Comparison of ENCODE assay signal across 17 cellular contexts in the genomic region with DNA sequence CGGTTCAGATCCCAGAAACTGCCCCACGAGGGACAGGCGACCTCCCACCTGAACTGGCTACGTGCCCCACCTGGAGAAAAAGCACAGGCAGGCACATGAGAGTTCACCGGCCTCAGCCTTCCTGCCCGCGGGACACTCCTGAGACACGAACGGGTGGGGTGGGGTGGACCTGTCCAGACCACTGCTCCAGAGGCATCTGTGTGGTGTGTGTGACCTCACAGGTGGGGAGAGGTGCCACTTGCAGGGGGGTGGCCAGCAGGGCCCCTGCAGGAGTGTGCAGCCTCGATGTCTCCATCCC. TPM values are rescaled to one million over a fixed set of nuclear protein-coding genes. Genes with fewer than 3 reads are reported as not detected.
A peak's percentile ranks its signal among the peaks of the same experiment; 100 is the strongest.
DNase-seq lines count a peak whose midpoint lies in the region; ATAC-seq and TF ChIP-seq lines count a peak whose summit lies in the region.
"Had no signal": no experiment of that assay in that cellular context is flagged by ENCODE, and none has a peak within 500 bp of the region (broad histone marks: within the 10 kb centered on the region; RNA-seq: fewer than 3 reads in every experiment).

No MANE protein-coding gene starts in this region.

- CTCF ChIA-PET in SK-N-SH (lab: Yijun Ruan, JAX) = no interaction called here

- in situ Hi-C loops in GM23248 (cut with MboI) = no loop called here

- H3F3A ChIP-seq in SK-N-SH (replicated peaks; ENCODE audit: insufficient read depth) (no peaks in the 10 kb centered on the region), GM23248 (ENCODE audit: insufficient read depth) (0 out of 2 replicates have a peak, but pooled peaks cover under 1% of the 10 kb centered on the region)

- TF ChIP-seq RAD21 in SK-N-SH (IDR thresholded peaks at IDR 0.05; ENCODE audit: low read length) = no peak

- H3K27me3 ChIP-seq in SK-N-SH (ENCODE audit: insufficient read depth) (no peaks in the 10 kb centered on the region), GM23248 (replicated peaks; ENCODE audit: insufficient read depth) (no peaks in the 10 kb centered on the region)
- H3K27me3 ChIP-seq: MG63 had no signal

- DNase-seq in SK-N-SH (peak; percentile 22), CD14-positive monocyte (ENCODE audit: low spot score) (peak; percentile 25), coronary artery (ENCODE audit: low spot score) (peak; percentile 67), progenitor cell of endocrine pancreas (ENCODE audit: low spot score, unreplicated experiment) (no peak), GM23248 (no peak)
- DNase-seq in central memory CD4-positive, alpha-beta T cell = no peak
- DNase-seq: CD8-positive, alpha-beta memory T cell; DND-41; GDM1; MG63; NCI-H1092 treated with DMSO at 0.1 percent for 48 hours; NCI-H1694; NCI-H446; PC-9 had no signal

- H3K27ac Mint-ChIP-seq in CD14-positive monocyte (peak overlapping the region in 2 of 7 donors; percentile 30 to 45), progenitor cell of endocrine pancreas (peak overlapping the region; percentile 79)

- H3K36me3 ChIP-seq in SK-N-SH (replicated peaks in 1 of 2; ENCODE audit: control insufficient read depth in 1 of 2, insufficient read depth in 2 of 2, low read length in 1 of 2) (peaks cover 7 to 43% of the 10 kb centered on the region in 2 experiments), GM23248 (ENCODE audit: low read depth) (0 out of 2 replicates have a peak, but pooled peaks cover 3% of the 10 kb centered on the region)
- H3K36me3 ChIP-seq: MG63 had no signal

- H3K4me1 Mint-ChIP-seq in CD14-positive monocyte (no peaks in the 10 kb centered on the region), progenitor cell of endocrine pancreas (ENCODE audit: low read depth) (no peaks in the 10 kb centered on the region)

- H3K4me3 ChIP-seq in SK-N-SH (ENCODE audit: low read depth in 2 of 2, low read length in 1 of 2) = no peak overlapping the region
- no peak overlapping the region for H3K4me3 ChIP-seq in coronary artery
- no peak overlapping the region for H3K4me3 ChIP-seq in GM23248
- H3K4me3 ChIP-seq: MG63, PC-9 had no signal

- ATAC-seq in SK-N-SH treated with all-trans-retinoic acid at 6 μM for 48 hours (no peak), GM19328 (IDR thresholded peaks at IDR 0.05; ENCODE audit: unreplicated experiment) (no peak)

- no peak overlapping the region for H3K4me2 ChIP-seq in SK-N-SH
- H3K4me2 ChIP-seq in GM23248 (ENCODE audit: unreplicated experiment) = no peak overlapping the region
- H3K4me2 ChIP-seq: PC-9 had no signal

- intact Hi-C loops in CD14-positive monocyte (cut with micrococcal nuclease) = no loop called here

- peaks cover 0 to 4% (median 0%) of the 10 kb centered on the region in 7 donors for H3K9me3 Mint-ChIP-seq in CD14-positive monocyte
- no peaks in the 10 kb centered on the region for H3K9me3 Mint-ChIP-seq in progenitor cell of endocrine pancreas (ENCODE audit: low read depth)
- H3K9me3 Mint-ChIP-seq: CD8-positive, alpha-beta memory T cell had no signal

- no peak overlapping the region for H2AFZ ChIP-seq in SK-N-SH (ENCODE audit: low read depth)
- H2AFZ ChIP-seq in GM23248 = no peak overlapping the region
- H2AFZ ChIP-seq: PC-9 had no signal

- H3K27me3 Mint-ChIP-seq in CD14-positive monocyte (ENCODE audit: low read depth in 3 of 3) = no peaks in the 10 kb centered on the region
- no peaks in the 10 kb centered on the region for H3K27me3 Mint-ChIP-seq in progenitor cell of endocrine pancreas
- H3K27me3 Mint-ChIP-seq: CD8-positive, alpha-beta memory T cell had no signal

- TF ChIP-seq EP300 in SK-N-SH (IDR thresholded peaks at IDR 0.05; ENCODE audit: borderline replicate concordance in 1 of 2, low read depth in 1 of 2, low read length in 1 of 2) = no peak

- no peak for TF ChIP-seq CTCF in SK-N-SH (IDR thresholded peaks at IDR 0.05)
- TF ChIP-seq CTCF in CD14-positive monocyte (IDR thresholded peaks at IDR 0.05) = no peak
- no peak for TF ChIP-seq CTCF in coronary artery (IDR thresholded peaks at IDR 0.05)
- no peak for TF ChIP-seq CTCF in progenitor cell of endocrine pancreas (IDR thresholded peaks at IDR 0.05; ENCODE audit: unreplicated experiment)

- H4K20me1 ChIP-seq in SK-N-SH (ENCODE audit: insufficient read depth) = peaks cover 8% of the 10 kb centered on the region; the same call in 1 of the 2 replicates
- H4K20me1 ChIP-seq in GM23248 (ENCODE audit: insufficient read depth) = no peaks in the 10 kb centered on the region; the same call in 1 of the 2 replicates

- H3K4me3 Mint-ChIP-seq in CD14-positive monocyte (no peak overlapping the region), progenitor cell of endocrine pancreas (ENCODE audit: low read depth) (no peak overlapping the region)
- H3K4me3 Mint-ChIP-seq: CD8-positive, alpha-beta memory T cell had no signal

- H3K27ac ChIP-seq in SK-N-SH (ENCODE audit: low read depth in 2 of 2, low read length in 1 of 2) (no peak overlapping the region), coronary artery (no peak overlapping the region), GM23248 (no peak overlapping the region)
- H3K27ac ChIP-seq: 22Rv1, PC-9 had no signal

- WGBS in SK-N-SH (ENCODE audit: low lambda C conversion rate) = 88% methylated on average over 3 of the region's 10 CpGs
- 76 to 79% methylated on average over 10 of the region's 10 CpGs for WGBS in GM23248 (ENCODE audit: low coverage in 1 of 2, low lambda C conversion rate in 2 of 2, missing lambda C conversion rate in 2 of 2), 2 experiments

- peaks cover 0 to 11% of the 10 kb centered on the region in 2 experiments; a peak in 1 of 4 replicates for H3K4me1 ChIP-seq in SK-N-SH (ENCODE audit: control insufficient read depth in 1 of 2, insufficient read depth in 2 of 2, low read depth in 1 of 2, low read length in 1 of 2)
- no peaks in the 10 kb centered on the region for H3K4me1 ChIP-seq in GM23248 (ENCODE audit: insufficient read depth)

- H3K9me3 ChIP-seq in SK-N-SH = no peaks in the 10 kb centered on the region
- no peaks in the 10 kb centered on the region for H3K9me3 ChIP-seq in GM23248 (ENCODE audit: low read depth)
- H3K9me3 ChIP-seq: MG63 had no signal

- POLR2A ChIA-PET in SK-N-SH (lab: Yijun Ruan, JAX) = no interaction called here

- H3K9ac ChIP-seq in SK-N-SH (no peak overlapping the region), GM23248 (no peak overlapping the region)

- peaks cover 34% of the 10 kb centered on the region for H3K79me2 ChIP-seq in SK-N-SH (ENCODE audit: insufficient read depth)
- H3K79me2 ChIP-seq in GM23248 (ENCODE audit: insufficient read depth) = peaks cover 45% of the 10 kb centered on the region

- H3K36me3 Mint-ChIP-seq in CD14-positive monocyte (peaks cover 45 to 77% of the 10 kb centered on the region in 2 donors), progenitor cell of endocrine pancreas (ENCODE audit: insufficient read depth) (peaks cover 9% of the 10 kb centered on the region)

- H3K9me2 ChIP-seq in SK-N-SH (no peaks in the 10 kb centered on the region), GM23248 (ENCODE audit: insufficient read depth) (no peaks in the 10 kb centered on the region)

TF ChIP-seq in SK-N-SH, 30 proteins besides CTCF, POLR2A, EP300 and RAD21 (continues in another document):
- no peak for TF ChIP-seq RXRA (IDR thresholded peaks at IDR 0.05; ENCODE audit: borderline replicate concordance, low read depth)
- TF ChIP-seq, protein P1, sequence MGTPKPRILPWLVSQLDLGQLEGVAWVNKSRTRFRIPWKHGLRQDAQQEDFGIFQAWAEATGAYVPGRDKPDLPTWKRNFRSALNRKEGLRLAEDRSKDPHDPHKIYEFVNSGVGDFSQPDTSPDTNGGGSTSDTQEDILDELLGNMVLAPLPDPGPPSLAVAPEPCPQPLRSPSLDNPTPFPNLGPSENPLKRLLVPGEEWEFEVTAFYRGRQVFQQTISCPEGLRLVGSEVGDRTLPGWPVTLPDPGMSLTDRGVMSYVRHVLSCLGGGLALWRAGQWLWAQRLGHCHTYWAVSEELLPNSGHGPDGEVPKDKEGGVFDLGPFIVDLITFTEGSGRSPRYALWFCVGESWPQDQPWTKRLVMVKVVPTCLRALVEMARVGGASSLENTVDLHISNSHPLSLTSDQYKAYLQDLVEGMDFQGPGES (IDR thresholded peaks at IDR 0.05; ENCODE audit: low read depth, low read length) = no peak

TF ChIP-seq in SK-N-SH treated with all-trans-retinoic acid at 6 μM for 48 hours, 23 proteins besides CTCF, POLR2A, EP300 and RAD21 (continues in another document):
- TF ChIP-seq ESRRG (CRISPR knock-in tag; IDR thresholded peaks at IDR 0.05) (no peak), ISL1 (CRISPR knock-in tag; IDR thresholded peaks at IDR 0.05) (no peak), ARNTL (CRISPR knock-in tag; IDR thresholded peaks at IDR 0.05; ENCODE audit: borderline replicate concordance, low read depth) (no peak), GLIS3 (CRISPR knock-in tag; IDR thresholded peaks at IDR 0.05) (no peak), BACH2 (CRISPR knock-in tag; IDR thresholded peaks at IDR 0.05; ENCODE audit: borderline replicate concordance) (no peak), ZFP3 (CRISPR knock-in tag; IDR thresholded peaks at IDR 0.05) (no peak), ZNF8 (CRISPR knock-in tag; IDR thresholded peaks at IDR 0.05) (no peak), ZNF70 (CRISPR knock-in tag; IDR thresholded peaks at IDR 0.05) (no peak)
- TF ChIP-seq, protein P2, sequence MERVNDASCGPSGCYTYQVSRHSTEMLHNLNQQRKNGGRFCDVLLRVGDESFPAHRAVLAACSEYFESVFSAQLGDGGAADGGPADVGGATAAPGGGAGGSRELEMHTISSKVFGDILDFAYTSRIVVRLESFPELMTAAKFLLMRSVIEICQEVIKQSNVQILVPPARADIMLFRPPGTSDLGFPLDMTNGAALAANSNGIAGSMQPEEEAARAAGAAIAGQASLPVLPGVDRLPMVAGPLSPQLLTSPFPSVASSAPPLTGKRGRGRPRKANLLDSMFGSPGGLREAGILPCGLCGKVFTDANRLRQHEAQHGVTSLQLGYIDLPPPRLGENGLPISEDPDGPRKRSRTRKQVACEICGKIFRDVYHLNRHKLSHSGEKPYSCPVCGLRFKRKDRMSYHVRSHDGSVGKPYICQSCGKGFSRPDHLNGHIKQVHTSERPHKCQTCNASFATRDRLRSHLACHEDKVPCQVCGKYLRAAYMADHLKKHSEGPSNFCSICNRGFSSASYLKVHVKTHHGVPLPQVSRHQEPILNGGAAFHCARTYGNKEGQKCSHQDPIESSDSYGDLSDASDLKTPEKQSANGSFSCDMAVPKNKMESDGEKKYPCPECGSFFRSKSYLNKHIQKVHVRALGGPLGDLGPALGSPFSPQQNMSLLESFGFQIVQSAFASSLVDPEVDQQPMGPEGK (CRISPR knock-in tag; IDR thresholded peaks at IDR 0.05; ENCODE audit: borderline replicate concordance) = no peak

RNA-seq across cellular contexts. Expression of a gene that starts 18.5 kb away (rescaled TPM):
- 17.3 and 26.8 TPM in 2 replicates for polyA plus RNA-seq in SK-N-SH (2012; rRNA removed)
- polyA plus RNA-seq in SK-N-SH (2012; cell fraction: cytosol; rRNA removed) = 12.3 and 17.5 TPM in 2 replicates
- 46.8 and 63.7 TPM in 2 replicates for polyA plus RNA-seq in SK-N-SH (2012; cell fraction: nucleus; rRNA removed)
- 10 to 100 TPM; 10.0 to 10.5 TPM for polyA plus RNA-seq in CD14-positive monocyte
- total RNA-seq in progenitor cell of endocrine pancreas = 52.5 and 54.2 TPM in 2 replicates
- 16.9 and 18.7 TPM in 2 replicates for total RNA-seq in GM23248 (2014; rRNA removed; shearing (Covaris generic))
- 23.6 and 23.9 TPM in 2 replicates for polyA plus RNA-seq in GM23248 (2016; fragmentation: Nextera tagmentation; extraction: Ambion mirVana)

Comparison
In these comparisons a context has a peak if more than half of its experiments do, and no peak if none do; other contexts are left out.
1. DNase-seq: peak in SK-N-SH (single experiment), CD14-positive monocyte (single experiment) and coronary artery (single experiment); none in progenitor cell of endocrine pancreas (single experiment), GM23248 (single experiment) and central memory CD4-positive, alpha-beta T cell (single experiment).